ENCODE assay signal across 12 cellular contexts in the genomic region with DNA sequence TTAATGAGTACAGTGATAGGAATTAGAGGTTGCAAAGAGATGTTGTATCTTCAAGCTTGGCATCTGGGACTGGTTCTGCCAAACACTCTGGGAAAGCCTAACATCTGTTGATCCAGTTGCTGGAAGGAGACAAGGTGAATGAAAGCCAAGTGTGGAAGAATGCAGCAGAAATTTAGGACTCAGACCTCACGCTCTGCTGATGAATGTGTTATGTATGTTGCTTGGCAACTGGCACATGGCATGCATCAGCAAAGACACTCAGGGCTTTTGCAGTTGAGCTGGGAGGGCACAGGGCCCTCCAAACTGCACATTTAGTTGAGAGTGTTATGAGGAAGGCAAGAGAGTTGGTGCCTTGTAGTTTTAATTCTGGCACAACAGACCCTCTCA.
DNase-seq lines count a peak whose midpoint lies in the region; ATAC-seq and TF ChIP-seq lines count a peak whose summit lies in the region.
"Had no signal": no experiment of that assay in that cellular context is flagged by ENCODE, and none has a peak within 500 bp of the region (broad histone marks: within the 10 kb centered on the region; RNA-seq: fewer than 3 reads in every experiment).

No MANE protein-coding gene starts in this region.

- H3K27ac ChIP-seq in body of pancreas (peak overlapping the region in 3 of 4 donors; percentile 54 to 70 (median 58)), upper lobe of left lung (peak overlapping the region in 1 of 4 donors; percentile 28)
- H3K27ac ChIP-seq: A549, adrenal gland had no signal

- 13 to 24% methylated on average over 1 of the region's 1 CpG for WGBS in body of pancreas, 2 donors
- WGBS in upper lobe of left lung, 2 donors, result 63 to 65% methylated on average over 1 of the region's 1 CpG

- H3K4me3 ChIP-seq in body of pancreas, result no peak overlapping the region
- H3K4me3 ChIP-seq in upper lobe of left lung, result no peak overlapping the region
- H3K4me3 ChIP-seq: A549, adrenal gland, GM12878 had no signal

- peaks cover 48% of the 10 kb centered on the region for H3K4me1 ChIP-seq in body of pancreas
- H3K4me1 ChIP-seq in upper lobe of left lung, result peaks cover 18 to 47% (median 32%) of the 10 kb centered on the region in 4 donors
- H3K4me1 ChIP-seq: A549, adrenal gland had no signal

- ATAC-seq in body of pancreas, result peak; percentile 75
- ATAC-seq in upper lobe of left lung (ENCODE audit: low FRiP score in 2 of 2), result peak; percentile 40 to 67
- ATAC-seq: A549, GM12878 had no signal

- no peaks in the 10 kb centered on the region for H3K36me3 ChIP-seq in body of pancreas (replicated peaks in 1 of 2; ENCODE audit: insufficient read depth in 1 of 2, low read depth in 2 of 2)
- no peaks in the 10 kb centered on the region for H3K36me3 ChIP-seq in upper lobe of left lung
- H3K36me3 ChIP-seq: adrenal gland had no signal

- DNase-seq in NCI-H1417 (lab: John Stamatoyannopoulos, UW) (peak in 2 of 3 experiments; percentile 34 to 40), NCI-H1417 treated with DMSO at 0.1 percent for 48 hours (lab: John Stamatoyannopoulos, UW) (no peak), body of pancreas (peak; percentile 34 to 63 (median 50)), left kidney (ENCODE audit: low read depth, low spot score) (peak; percentile 72), upper lobe of left lung (no peak), NCI-H1930 (lab: John Stamatoyannopoulos, UW) (no peak), T-helper 9 cell (no peak), iPS-NIHi11 (ENCODE audit: low spot score) (no peak)
- DNase-seq: activated CD4-positive, CD25-positive, alpha-beta regulatory T cell treated with anti-CD3 and anti-CD28 coated beads, Interleukin-2, amount 50 U/mL, for 72 hours; adrenal gland had no signal

- H3K27me3 ChIP-seq in body of pancreas (no peaks in the 10 kb centered on the region), upper lobe of left lung (no peaks in the 10 kb centered on the region)
- H3K27me3 ChIP-seq: adrenal gland had no signal

- TF ChIP-seq EP300 in upper lobe of left lung (IDR thresholded peaks at IDR 0.05), result no peak

- H3K9me3 ChIP-seq in body of pancreas (no peaks in the 10 kb centered on the region), upper lobe of left lung (no peaks in the 10 kb centered on the region)
- H3K9me3 ChIP-seq: A549, adrenal gland had no signal

- intact Hi-C loops in body of pancreas (cut with DNase I), result no loop called here

- TF ChIP-seq CTCF in body of pancreas (IDR thresholded peaks at IDR 0.05), result no peak
- no peak for TF ChIP-seq CTCF in upper lobe of left lung (IDR thresholded peaks at IDR 0.05)

- TF ChIP-seq POLR2A in body of pancreas (IDR thresholded peaks at IDR 0.05) (no peak), upper lobe of left lung (IDR thresholded peaks at IDR 0.05) (no peak)

Comparison
In these comparisons a context has a peak if more than half of its experiments do, and no peak if none do; other contexts are left out.
1. DNase-seq: peak in NCI-H1417 (2 of 3), body of pancreas (4 of 4) and left kidney (single experiment); none in NCI-H1417 treated with DMSO at 0.1 percent for 48 hours (single experiment), upper lobe of left lung (0 of 2), NCI-H1930 (0 of 2), T-helper 9 cell (single experiment) and iPS-NIHi11 (single experiment).